ENCODE assay signal across 7 cellular contexts in the genomic region with DNA sequence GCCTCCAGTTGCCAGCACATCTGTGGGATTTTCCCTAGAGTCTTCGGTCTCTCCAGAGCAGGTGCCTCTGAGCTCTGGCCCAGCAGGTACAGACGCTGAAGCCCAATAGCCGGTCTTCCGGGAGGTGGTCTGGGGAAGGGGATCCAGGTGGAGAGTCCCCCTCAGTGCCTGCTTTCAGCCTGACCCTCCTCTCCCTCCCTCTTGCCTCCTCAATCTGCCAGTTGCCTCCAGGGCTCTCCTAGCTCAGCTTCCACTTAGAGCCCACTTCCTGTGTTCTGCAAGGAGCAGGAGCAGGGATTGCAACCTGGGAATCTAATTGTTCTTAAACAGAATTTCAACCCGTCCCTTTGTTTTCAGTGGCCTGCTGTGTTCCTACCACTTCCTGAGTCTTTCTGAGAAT.
DNase-seq lines count a peak whose midpoint lies in the region; ATAC-seq, FAIRE-seq and TF ChIP-seq lines count a peak whose summit lies in the region.
"Not testable (repeated sequence)": the region's sequence is repeated elsewhere in the genome, so short reads cannot be mapped to it uniquely, and the experiment has no call there.

No MANE protein-coding gene starts in this region.

- not testable (repeated sequence) for BruUV-seq in GM12878 (replicated peaks; lab: Mats Ljungman, UMichigan)

- not testable (repeated sequence) for H3K36me3 ChIP-seq in BLaER1; GM12878 (ENCODE audit: control insufficient read depth in 2 of 2, insufficient read depth in 2 of 2, low read length in 1 of 2); right lobe of liver; upper lobe of left lung
- H3K36me3 ChIP-seq in KOPT-K1 (ENCODE audit: insufficient read depth, low read length): peaks cover 12% of the 10 kb centered on the region; the same call in 1 of the 2 replicates

- ATAC-seq in activated CD8-positive, alpha-beta T cell treated with anti-CD3 and anti-CD28 coated beads, Interleukin-2, amount 10 ng/mL, durations not matched to agents 7 days and 5 days: not testable (repeated sequence)
- ATAC-seq in GM12878 (peak; percentile 10; the same call in 2 of the 3 replicates), right lobe of liver (peak in 3 of 4 donors; percentile 7 to 30 (median 11)), upper lobe of left lung (ENCODE audit: low FRiP score in 2 of 2) (peak; percentile 7 to 57)

- RAD21 ChIA-PET in GM12878 (lab: Charles Lee; ENCODE audit: unreplicated experiment): not testable (repeated sequence)

- H3K27ac ChIP-seq in BLaER1; GM12878 (ENCODE audit: control insufficient read depth, insufficient read depth); right lobe of liver; upper lobe of left lung: not testable (repeated sequence)
- H3K27ac ChIP-seq in KOPT-K1 (ENCODE audit: low read depth, low read length, poor library complexity, severe bottlenecking): peak overlapping the region; percentile 28

- H2AFZ ChIP-seq in GM12878 (ENCODE audit: control insufficient read depth, low read depth, low read length): not testable (repeated sequence)

- not testable (repeated sequence) for H3K27ac Mint-ChIP-seq in T-helper 2 cell treated with Interferon-gamma antibody and Interleukin-4, amounts not matched to agents 5 μg/mL and 100 μg/mL, for 36 hours
- peak overlapping the region; percentile 81 for H3K27ac Mint-ChIP-seq in activated CD8-positive, alpha-beta T cell treated with anti-CD3 and anti-CD28 coated beads, Interleukin-2, amount 10 ng/mL, durations not matched to agents 7 days and 5 days

- CTCF ChIA-PET in activated CD8-positive, alpha-beta T cell treated with anti-CD3 and anti-CD28 coated beads, Interleukin-2, amount 10 ng/mL, durations not matched to agents 7 days and 5 days (lab: Charles Lee); GM12878 (lab: Yijun Ruan, JAX): not testable (repeated sequence)

- H3K4me2 ChIP-seq in BLaER1: peak overlapping the region; percentile 46; the same call in 1 of the 2 replicates
- not testable (repeated sequence) for H3K4me2 ChIP-seq in GM12878 (ENCODE audit: control insufficient read depth, insufficient read depth)

- H3K4me1 ChIP-seq in BLaER1; GM12878 (ENCODE audit: control insufficient read depth, insufficient read depth, low read length); right lobe of liver; upper lobe of left lung: not testable (repeated sequence)

- intact Hi-C loops in GM12878 (cut with micrococcal nuclease; ENCODE audit: unreplicated experiment); right lobe of liver (cut with DNase I): not testable (repeated sequence)

- H3K27me3 Mint-ChIP-seq in T-helper 2 cell treated with Interferon-gamma antibody and Interleukin-4, amounts not matched to agents 5 μg/mL and 100 μg/mL, for 36 hours (ENCODE audit: low read depth); activated CD8-positive, alpha-beta T cell treated with anti-CD3 and anti-CD28 coated beads, Interleukin-2, amount 10 ng/mL, durations not matched to agents 7 days and 5 days (ENCODE audit: low read depth): not testable (repeated sequence)

- in situ Hi-C loops in GM12878 (cut with MboI): not testable (repeated sequence)

- not testable (repeated sequence) for FAIRE-seq in GM12878 (lab: Jason Lieb, UNC)

- H3K27me3 ChIP-seq in BLaER1; GM12878 (replicated peaks in 1 of 2; ENCODE audit: control insufficient read depth in 2 of 2, insufficient read depth in 2 of 2, low read length in 1 of 2); right lobe of liver; upper lobe of left lung: not testable (repeated sequence)

- not testable (repeated sequence) for H3K9me3 ChIP-seq in BLaER1; KOPT-K1 (ENCODE audit: insufficient read depth, low read length, poor library complexity, severe bottlenecking); GM12878 (replicated peaks; ENCODE audit: control insufficient read depth, insufficient read depth, low read length); right lobe of liver; upper lobe of left lung

- H3K4me3 ChIP-seq in BLaER1, GM12878, right lobe of liver, upper lobe of left lung: not testable (repeated sequence)

- H3K9me3 Mint-ChIP-seq in T-helper 2 cell treated with Interferon-gamma antibody and Interleukin-4, amounts not matched to agents 5 μg/mL and 100 μg/mL, for 36 hours; activated CD8-positive, alpha-beta T cell treated with anti-CD3 and anti-CD28 coated beads, Interleukin-2, amount 10 ng/mL, durations not matched to agents 7 days and 5 days (ENCODE audit: insufficient read depth): not testable (repeated sequence)

- 0% methylated on average over 1 of the region's 5 CpGs for WGBS in GM12878 (ENCODE audit: insufficient coverage, insufficient replicate concordance, low lambda C conversion rate, missing lambda C conversion rate)
- WGBS in right lobe of liver (ENCODE audit: insufficient coverage, low coverage, low lambda C conversion rate, missing lambda C conversion rate): 78% methylated on average over 1 of the region's 5 CpGs
- 83% methylated on average over 1 of the region's 5 CpGs; no CpG with 5 or more reads in 1 of the 2 donors for WGBS in upper lobe of left lung, 2 donors

- H3K9ac ChIP-seq in BLaER1; GM12878 (ENCODE audit: control insufficient read depth, insufficient read depth, low read length): not testable (repeated sequence)

- TF ChIP-seq EP300 in GM12878 (IDR thresholded peaks at IDR 0.05; ENCODE audit: borderline replicate concordance in 1 of 2, control insufficient read depth in 1 of 2, low read depth in 2 of 2, low read length in 2 of 2); upper lobe of left lung (IDR thresholded peaks at IDR 0.05): not testable (repeated sequence)

- not testable (repeated sequence) for H4K20me1 ChIP-seq in BLaER1; GM12878 (ENCODE audit: control insufficient read depth, insufficient read depth)

- not testable (repeated sequence) for H3K79me2 ChIP-seq in GM12878 (ENCODE audit: control insufficient read depth, insufficient read depth, low read length)

- not testable (repeated sequence) for H3K4me1 Mint-ChIP-seq in T-helper 2 cell treated with Interferon-gamma antibody and Interleukin-4, amounts not matched to agents 5 μg/mL and 100 μg/mL, for 36 hours (ENCODE audit: low read depth); activated CD8-positive, alpha-beta T cell treated with anti-CD3 and anti-CD28 coated beads, Interleukin-2, amount 10 ng/mL, durations not matched to agents 7 days and 5 days (ENCODE audit: low read depth)

- not testable (repeated sequence) for DNase-seq in T-helper 2 cell treated with Interferon-gamma antibody and Interleukin-4, amounts not matched to agents 5 μg/mL and 100 μg/mL, for 36 hours (ENCODE audit: low spot score); activated CD8-positive, alpha-beta T cell treated with anti-CD3 and anti-CD28 coated beads, Interleukin-2, amount 10 ng/mL, durations not matched to agents 7 days and 5 days; GM12878 (ENCODE audit: low read depth, low spot score); right lobe of liver; upper lobe of left lung

- SMC1A ChIA-PET in GM12878 (lab: Charles Lee; ENCODE audit: uncharacterized antibody, unreplicated experiment): not testable (repeated sequence)

- not testable (repeated sequence) for TF ChIP-seq CTCF in GM12878 (IDR thresholded peaks at IDR 0.05 in 2 of 3, conservative IDR thresholded peaks at IDR 0.05 in 1 of 3; ENCODE audit: control insufficient read depth in 2 of 3, extremely low read depth in 1 of 3, insufficient read depth in 1 of 3, low read depth in 3 of 3, low read length in 3 of 3); right lobe of liver (IDR thresholded peaks at IDR 0.05); upper lobe of left lung (IDR thresholded peaks at IDR 0.05)

- peak overlapping the region; percentile 21 for H3K4me3 Mint-ChIP-seq in T-helper 2 cell treated with Interferon-gamma antibody and Interleukin-4, amounts not matched to agents 5 μg/mL and 100 μg/mL, for 36 hours
- H3K4me3 Mint-ChIP-seq in activated CD8-positive, alpha-beta T cell treated with anti-CD3 and anti-CD28 coated beads, Interleukin-2, amount 10 ng/mL, durations not matched to agents 7 days and 5 days: not testable (repeated sequence)

- POLR2A ChIA-PET in activated CD8-positive, alpha-beta T cell treated with anti-CD3 and anti-CD28 coated beads, Interleukin-2, amount 10 ng/mL, durations not matched to agents 7 days and 5 days (lab: Charles Lee); GM12878 (lab: Charles Lee): not testable (repeated sequence)

- TF ChIP-seq POLR2A in GM12878 (IDR thresholded peaks at IDR 0.05; ENCODE audit: low read depth, low read length); right lobe of liver (IDR thresholded peaks at IDR 0.05); upper lobe of left lung (IDR thresholded peaks at IDR 0.05): not testable (repeated sequence)

- H3K36me3 Mint-ChIP-seq in T-helper 2 cell treated with Interferon-gamma antibody and Interleukin-4, amounts not matched to agents 5 μg/mL and 100 μg/mL, for 36 hours (ENCODE audit: low read depth); activated CD8-positive, alpha-beta T cell treated with anti-CD3 and anti-CD28 coated beads, Interleukin-2, amount 10 ng/mL, durations not matched to agents 7 days and 5 days (ENCODE audit: low read depth): not testable (repeated sequence)

- not testable (repeated sequence) for TF ChIP-seq RAD21 in GM12878 (IDR thresholded peaks at IDR 0.05; ENCODE audit: insufficient read depth, low read depth, low read length)
